ENCODE assay signal across 1 cellular context in genomic region chr14:100839573-100840175, GRCh38.
TF ChIP-seq lines count a peak whose summit lies in the region.

No MANE protein-coding gene starts in this region.

TF ChIP-seq in HepG2, 621 proteins besides CTCF, POLR2A, EP300 and RAD21:
- TF ChIP-seq ATM (IDR thresholded peaks at IDR 0.05; ENCODE audit: borderline replicate concordance) = no peak
- TF ChIP-seq MXD1 (CRISPR knock-in tag; IDR thresholded peaks at IDR 0.05) = 0 out of 2 replicates have a peak, but pooled peaks have one; percentile 25
- TF ChIP-seq ZNF598 (CRISPR knock-in tag; IDR thresholded peaks at IDR 0.05; ENCODE audit: borderline replicate concordance) = no peak
- 0 out of 2 replicates have a peak, but pooled peaks have one; percentile 28 for TF ChIP-seq ZNF891 (CRISPR knock-in tag; IDR thresholded peaks at IDR 0.05)
- TF ChIP-seq ZNF234 (CRISPR knock-in tag; conservative IDR thresholded peaks at IDR 0.05) = no peak
- TF ChIP-seq ZBTB38 (CRISPR knock-in tag; IDR thresholded peaks at IDR 0.05) = peak; percentile 65
- TF ChIP-seq FOXM1 (CRISPR knock-in tag; IDR thresholded peaks at IDR 0.05) = no peak
- TF ChIP-seq ZNF691 (CRISPR knock-in tag; IDR thresholded peaks at IDR 0.05; ENCODE audit: borderline replicate concordance, low read depth) = no peak
- peak; percentile 58 for TF ChIP-seq ZBTB33 (CRISPR knock-in tag; IDR thresholded peaks at IDR 0.05)
- peak; percentile 49 for TF ChIP-seq ZNF687 (CRISPR knock-in tag; IDR thresholded peaks at IDR 0.05)
